ENCODE assay signal across 2 cellular contexts in the genomic region with DNA sequence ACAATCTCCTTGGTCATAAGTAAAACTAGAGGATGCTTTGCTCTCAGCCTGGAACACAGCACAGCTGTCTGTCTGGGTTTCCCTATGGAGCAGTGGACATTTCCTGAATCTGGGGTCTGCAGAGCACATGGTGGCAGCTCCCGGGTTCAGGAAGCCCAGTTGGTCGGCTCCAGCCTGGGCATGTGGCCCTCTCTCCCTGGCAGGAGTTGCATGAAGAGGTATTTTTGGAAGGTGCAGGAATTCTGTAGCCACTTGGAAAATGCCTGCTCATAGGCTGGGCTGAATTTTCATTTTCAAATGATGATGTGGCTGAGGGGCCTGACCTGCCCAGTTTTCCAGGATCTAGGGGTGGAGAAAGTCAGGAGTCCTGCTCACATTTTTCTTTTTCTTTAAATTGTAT.
TF ChIP-seq lines count a peak whose summit lies in the region.

No MANE protein-coding gene starts in this region.

TF ChIP-seq in IMR-90, 13 proteins besides CTCF, POLR2A, EP300 and RAD21 (continued from another document):
- no peak for TF ChIP-seq RCOR1 (IDR thresholded peaks at IDR 0.05; ENCODE audit: insufficient replicate concordance, low read length)
- no peak for TF ChIP-seq CHD1 (IDR thresholded peaks at IDR 0.05; ENCODE audit: low read depth, low read length)
- TF ChIP-seq, protein P1, sequence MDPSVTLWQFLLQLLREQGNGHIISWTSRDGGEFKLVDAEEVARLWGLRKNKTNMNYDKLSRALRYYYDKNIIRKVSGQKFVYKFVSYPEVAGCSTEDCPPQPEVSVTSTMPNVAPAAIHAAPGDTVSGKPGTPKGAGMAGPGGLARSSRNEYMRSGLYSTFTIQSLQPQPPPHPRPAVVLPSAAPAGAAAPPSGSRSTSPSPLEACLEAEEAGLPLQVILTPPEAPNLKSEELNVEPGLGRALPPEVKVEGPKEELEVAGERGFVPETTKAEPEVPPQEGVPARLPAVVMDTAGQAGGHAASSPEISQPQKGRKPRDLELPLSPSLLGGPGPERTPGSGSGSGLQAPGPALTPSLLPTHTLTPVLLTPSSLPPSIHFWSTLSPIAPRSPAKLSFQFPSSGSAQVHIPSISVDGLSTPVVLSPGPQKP (IDR thresholded peaks at IDR 0.05; ENCODE audit: borderline replicate concordance, low read depth, low read length), result no peak
- TF ChIP-seq NFE2L2 (IDR thresholded peaks at IDR 0.05; ENCODE audit: low read depth, low read length), result no peak
- no peak for TF ChIP-seq BHLHE40 (IDR thresholded peaks at IDR 0.05; ENCODE audit: low read depth, low read length)
- TF ChIP-seq, protein P2, sequence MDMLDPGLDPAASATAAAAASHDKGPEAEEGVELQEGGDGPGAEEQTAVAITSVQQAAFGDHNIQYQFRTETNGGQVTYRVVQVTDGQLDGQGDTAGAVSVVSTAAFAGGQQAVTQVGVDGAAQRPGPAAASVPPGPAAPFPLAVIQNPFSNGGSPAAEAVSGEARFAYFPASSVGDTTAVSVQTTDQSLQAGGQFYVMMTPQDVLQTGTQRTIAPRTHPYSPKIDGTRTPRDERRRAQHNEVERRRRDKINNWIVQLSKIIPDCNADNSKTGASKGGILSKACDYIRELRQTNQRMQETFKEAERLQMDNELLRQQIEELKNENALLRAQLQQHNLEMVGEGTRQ (IDR thresholded peaks at IDR 0.05; ENCODE audit: low read depth, low read length), result no peak
- TF ChIP-seq FOS (IDR thresholded peaks at IDR 0.05; ENCODE audit: low read depth, low read length), result no peak
- TF ChIP-seq CEBPB (IDR thresholded peaks at IDR 0.05; ENCODE audit: low read depth, low read length), result no peak
- TF ChIP-seq MXI1 (IDR thresholded peaks at IDR 0.05; ENCODE audit: borderline replicate concordance, low read depth, low read length), result no peak
- TF ChIP-seq MAZ (IDR thresholded peaks at IDR 0.05; ENCODE audit: borderline replicate concordance, low read depth, low read length), result no peak
- TF ChIP-seq SMC3 (IDR thresholded peaks at IDR 0.05; ENCODE audit: low read depth, low read length), result no peak

TF ChIP-seq in SK-N-SH, 30 proteins besides CTCF, POLR2A, EP300 and RAD21 (continued from another document):
- TF ChIP-seq SMC3 (IDR thresholded peaks at IDR 0.05; ENCODE audit: low read depth, low read length) (no peak), RFX5 (IDR thresholded peaks at IDR 0.05; ENCODE audit: low read length) (no peak), YY1 (IDR thresholded peaks at IDR 0.05; ENCODE audit: low read depth) (no peak), CHD2 (IDR thresholded peaks at IDR 0.05; ENCODE audit: low read length, partially characterized antibody) (no peak), EZH2phosphoT487 (IDR thresholded peaks at IDR 0.05; ENCODE audit: borderline replicate concordance, low read depth) (no peak), SIN3A (IDR thresholded peaks at IDR 0.05; ENCODE audit: borderline replicate concordance, low read depth, low read length) (no peak), GATA2 (CRISPR knock-in tag; IDR thresholded peaks at IDR 0.05) (no peak), FOXM1 (IDR thresholded peaks at IDR 0.05; ENCODE audit: low read depth) (no peak), NRF1 (IDR thresholded peaks at IDR 0.05; ENCODE audit: low read depth, low read length) (no peak), NFIC (IDR thresholded peaks at IDR 0.05; ENCODE audit: borderline replicate concordance) (no peak), TEAD4 (IDR thresholded peaks at IDR 0.05; ENCODE audit: borderline replicate concordance, insufficient read depth) (no peak)
- TF ChIP-seq, protein P3, sequence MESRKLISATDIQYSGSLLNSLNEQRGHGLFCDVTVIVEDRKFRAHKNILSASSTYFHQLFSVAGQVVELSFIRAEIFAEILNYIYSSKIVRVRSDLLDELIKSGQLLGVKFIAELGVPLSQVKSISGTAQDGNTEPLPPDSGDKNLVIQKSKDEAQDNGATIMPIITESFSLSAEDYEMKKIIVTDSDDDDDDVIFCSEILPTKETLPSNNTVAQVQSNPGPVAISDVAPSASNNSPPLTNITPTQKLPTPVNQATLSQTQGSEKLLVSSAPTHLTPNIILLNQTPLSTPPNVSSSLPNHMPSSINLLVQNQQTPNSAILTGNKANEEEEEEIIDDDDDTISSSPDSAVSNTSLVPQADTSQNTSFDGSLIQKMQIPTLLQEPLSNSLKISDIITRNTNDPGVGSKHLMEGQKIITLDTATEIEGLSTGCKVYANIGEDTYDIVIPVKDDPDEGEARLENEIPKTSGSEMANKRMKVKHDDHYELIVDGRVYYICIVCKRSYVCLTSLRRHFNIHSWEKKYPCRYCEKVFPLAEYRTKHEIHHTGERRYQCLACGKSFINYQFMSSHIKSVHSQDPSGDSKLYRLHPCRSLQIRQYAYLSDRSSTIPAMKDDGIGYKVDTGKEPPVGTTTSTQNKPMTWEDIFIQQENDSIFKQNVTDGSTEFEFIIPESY (IDR thresholded peaks at IDR 0.05; ENCODE audit: borderline replicate concordance, low read depth), result no peak
- TF ChIP-seq, protein P4, sequence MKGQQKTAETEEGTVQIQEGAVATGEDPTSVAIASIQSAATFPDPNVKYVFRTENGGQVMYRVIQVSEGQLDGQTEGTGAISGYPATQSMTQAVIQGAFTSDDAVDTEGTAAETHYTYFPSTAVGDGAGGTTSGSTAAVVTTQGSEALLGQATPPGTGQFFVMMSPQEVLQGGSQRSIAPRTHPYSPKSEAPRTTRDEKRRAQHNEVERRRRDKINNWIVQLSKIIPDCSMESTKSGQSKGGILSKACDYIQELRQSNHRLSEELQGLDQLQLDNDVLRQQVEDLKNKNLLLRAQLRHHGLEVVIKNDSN (IDR thresholded peaks at IDR 0.05; ENCODE audit: borderline replicate concordance, low read depth), result no peak
- TF ChIP-seq, protein P2 (IDR thresholded peaks at IDR 0.05; ENCODE audit: borderline replicate concordance, low read depth, low read length), result no peak
- TF ChIP-seq, protein P5, sequence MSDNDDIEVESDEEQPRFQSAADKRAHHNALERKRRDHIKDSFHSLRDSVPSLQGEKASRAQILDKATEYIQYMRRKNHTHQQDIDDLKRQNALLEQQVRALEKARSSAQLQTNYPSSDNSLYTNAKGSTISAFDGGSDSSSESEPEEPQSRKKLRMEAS (IDR thresholded peaks at IDR 0.05; ENCODE audit: low read depth), result no peak
